ENCODE assay signal across 8 cellular contexts in genomic region chr13:27960362-27961226, GRCh38.
DNase-seq lines count a peak whose midpoint lies in the region; ATAC-seq and TF ChIP-seq lines count a peak whose summit lies in the region.

No MANE protein-coding gene starts in this region.

- H3K27me3 Mint-ChIP-seq in stimulated activated memory B cell treated with anti-CD40 and anti-IgM and Interleukin-4, amounts not matched to agents 10 μg/mL and 1 μg/mL and 100 μg/mL, for 72 hours, result peaks cover 66% of the 10 kb centered on the region

- no peak overlapping the region for H3K27ac Mint-ChIP-seq in stimulated activated memory B cell treated with anti-CD40 and anti-IgM and Interleukin-4, amounts not matched to agents 10 μg/mL and 1 μg/mL and 100 μg/mL, for 72 hours

- DNase-seq in ACHN, result peak; percentile 77
- peak; percentile 3 for DNase-seq in NCI-H226
- no peak for DNase-seq in astrocyte of the cerebellum (ENCODE audit: low read depth)
- peak; percentile 41 for DNase-seq in iris pigment epithelial cell (ENCODE audit: low read depth)
- no peak for DNase-seq in stimulated activated naive CD4-positive, alpha-beta T cell treated with Interleukin-2 at 50 U/mL for 16 hours (lab: John Stamatoyannopoulos, UW)
- no peak for DNase-seq in GF-D8 (lab: John Stamatoyannopoulos, UW)

- ATAC-seq in stimulated activated memory B cell treated with anti-CD40 and anti-IgM and Interleukin-4, amounts not matched to agents 10 μg/mL and 1 μg/mL and 100 μg/mL, for 72 hours, result peak; percentile 57

- no peaks in the 10 kb centered on the region for H3K36me3 Mint-ChIP-seq in stimulated activated memory B cell treated with anti-CD40 and anti-IgM and Interleukin-4, amounts not matched to agents 10 μg/mL and 1 μg/mL and 100 μg/mL, for 72 hours

- in situ Hi-C loops in ACHN (cut with HindIII; ENCODE audit: low pct_ligation_motif_present, low pct_unique_long_range_greater_than_20kb, low sequenced_read_pairs), result no loop called here
- in situ Hi-C loops in astrocyte of the cerebellum (cut with HindIII; ENCODE audit: low sequenced_read_pairs), result loop anchor here (25.0 kb wide), 1 partner anchor 123 kb away; no protein-coding TSS in a partner anchor

- no peaks in the 10 kb centered on the region for H3K9me3 Mint-ChIP-seq in stimulated activated memory B cell treated with anti-CD40 and anti-IgM and Interleukin-4, amounts not matched to agents 10 μg/mL and 1 μg/mL and 100 μg/mL, for 72 hours

- H3K4me1 Mint-ChIP-seq in stimulated activated memory B cell treated with anti-CD40 and anti-IgM and Interleukin-4, amounts not matched to agents 10 μg/mL and 1 μg/mL and 100 μg/mL, for 72 hours, result peaks cover 16% of the 10 kb centered on the region

- TF ChIP-seq CTCF in GM12873 (IDR thresholded peaks at IDR 0.05; ENCODE audit: insufficient read depth, low read depth, low read length, missing control alignments), result peak; percentile 59
- TF ChIP-seq CTCF in astrocyte of the cerebellum (IDR thresholded peaks at IDR 0.05; ENCODE audit: low read depth, low read length, missing control alignments), result peak; percentile 30

- no peak overlapping the region for H3K4me3 ChIP-seq in astrocyte of the cerebellum (ENCODE audit: low read depth, low read length)

- peak overlapping the region; percentile 48 for H3K4me3 Mint-ChIP-seq in stimulated activated memory B cell treated with anti-CD40 and anti-IgM and Interleukin-4, amounts not matched to agents 10 μg/mL and 1 μg/mL and 100 μg/mL, for 72 hours

Comparison
In these comparisons a context has a peak if more than half of its experiments do, and no peak if none do; other contexts are left out.
1. DNase-seq: peak in ACHN (single experiment), NCI-H226 (single experiment) and iris pigment epithelial cell (single experiment); none in astrocyte of the cerebellum (single experiment), stimulated activated naive CD4-positive, alpha-beta T cell treated with Interleukin-2 at 50 U/mL for 16 hours (single experiment) and GF-D8 (single experiment).